8 cellular contexts compared by ENCODE assay signal in the genomic region with DNA sequence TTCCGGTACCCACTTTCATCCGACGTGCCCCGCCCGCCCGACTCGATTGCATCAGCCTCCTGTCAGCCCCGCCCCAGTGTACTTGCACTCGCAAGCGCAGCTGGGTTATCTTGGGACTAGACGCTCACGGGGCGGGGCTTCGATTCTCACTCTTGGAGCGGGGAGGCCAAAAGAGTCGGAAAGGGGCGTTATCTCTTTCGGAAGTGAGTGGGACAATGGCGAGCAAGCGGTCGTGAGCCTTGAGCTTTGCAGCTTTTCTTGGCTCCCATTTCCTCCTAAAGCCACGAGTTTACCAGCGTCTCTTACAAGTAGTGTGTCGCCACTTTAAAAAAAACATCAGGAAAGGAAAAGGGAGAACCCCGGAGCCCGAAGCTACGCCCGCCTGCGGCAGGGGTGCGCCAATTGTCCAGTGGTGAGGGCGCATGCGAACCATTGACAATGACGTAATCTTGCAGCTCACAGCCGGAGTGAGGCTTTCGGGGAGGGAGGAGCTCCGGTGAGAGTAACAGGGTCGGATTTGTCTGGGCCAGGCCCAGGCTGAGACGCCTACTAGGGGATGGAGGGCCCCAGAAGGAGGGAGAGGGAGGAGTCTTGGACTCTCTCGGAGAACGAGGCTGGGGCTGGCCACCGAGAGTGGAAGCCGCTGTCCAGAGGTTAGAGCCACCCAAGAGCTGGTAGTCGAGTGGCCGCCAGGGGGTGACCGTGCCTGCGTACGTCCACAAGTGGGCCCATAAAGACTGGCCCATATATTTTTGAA.
DNase-seq lines count a peak whose midpoint lies in the region; ATAC-seq and TF ChIP-seq lines count a peak whose summit lies in the region.

No MANE protein-coding gene starts in this region.

- H3K27me3 Mint-ChIP-seq in IgD-negative memory B cell, result no peaks in the 10 kb centered on the region

- H4K20me1 ChIP-seq in OCI-LY7 (ENCODE audit: insufficient read depth, low read length), result no peaks in the 10 kb centered on the region

- TF ChIP-seq CTCF in OCI-LY7 (conservative IDR thresholded peaks at IDR 0.05; ENCODE audit: low read length) (peak; percentile 71), epithelial cell of esophagus (IDR thresholded peaks at IDR 0.05; ENCODE audit: insufficient read depth, low read depth, low read length, missing control alignments) (peak; percentile 60)

- no peaks in the 10 kb centered on the region for H3K79me2 ChIP-seq in OCI-LY7 (ENCODE audit: insufficient read depth, low read depth, low read length)

- no peaks in the 10 kb centered on the region for H3K36me3 Mint-ChIP-seq in IgD-negative memory B cell

- ATAC-seq in GM21576 (IDR thresholded peaks at IDR 0.05; ENCODE audit: unreplicated experiment), result peak; percentile 92

- H3K27me3 ChIP-seq in mononuclear cell (ENCODE audit: insufficient read depth, low read length), result no peaks in the 10 kb centered on the region

- H2AFZ ChIP-seq in OCI-LY7 (ENCODE audit: low read length), result peak overlapping the region; percentile 76

- peaks cover 28% of the 10 kb centered on the region for H3K4me1 ChIP-seq in OCI-LY7 (ENCODE audit: insufficient read depth, low read length, poor library complexity, severe bottlenecking)
- H3K4me1 ChIP-seq in mononuclear cell (ENCODE audit: insufficient read depth, low read length), result peaks cover 5% of the 10 kb centered on the region

- peak overlapping the region; percentile 90 to 99 (median 97) for H3K4me3 Mint-ChIP-seq in IgD-negative memory B cell

- intact Hi-C loops in OCI-LY7 (cut with micrococcal nuclease; ENCODE audit: unreplicated experiment), result loop anchor here (1.0 to 2.0 kb wide), 4 partner anchors 110 to 521 kb away; no protein-coding TSS in a partner anchor

- POLR2A ChIA-PET in OCI-LY7 (lab: Charles Lee), result interaction anchor here (0.7 to 1.5 kb wide), 4 partner anchors 168 to 595 kb away, joined by 3 to 6 read pairs (median 4); partner anchors contain the start of genes APEX2, PHF8 and TSR2

- H3K4me3 ChIP-seq in OCI-LY7 (ENCODE audit: low read depth, low read length, poor library complexity, severe bottlenecking), result peak overlapping the region; percentile 68
- peak overlapping the region; percentile 55 for H3K4me3 ChIP-seq in epithelial cell of esophagus (ENCODE audit: low read length)
- peak overlapping the region; percentile 59 for H3K4me3 ChIP-seq in mononuclear cell (ENCODE audit: low read length)

- H3K9me3 Mint-ChIP-seq in IgD-negative memory B cell, result peaks cover 3 to 6% (median 5%) of the 10 kb centered on the region in 3 donors

- peaks cover 2 to 9% (median 6%) of the 10 kb centered on the region in 3 donors for H3K4me1 Mint-ChIP-seq in IgD-negative memory B cell

- peak overlapping the region; percentile 82 for H3K27ac ChIP-seq in OCI-LY7 (ENCODE audit: low read depth, low read length, poor library complexity, severe bottlenecking)

- H3K4me2 ChIP-seq in OCI-LY7 (ENCODE audit: low read length), result peak overlapping the region; percentile 90

- DNase-seq in DMS153 (lab: John Stamatoyannopoulos, UW), result peak; percentile 89
- DNase-seq in OCI-LY7 (ENCODE audit: low spot score), result peak; percentile 97
- peak; percentile 85 for DNase-seq in activated T-cell treated with anti-CD3 and anti-CD28 coated beads for 4 hours
- DNase-seq in epithelial cell of esophagus (ENCODE audit: low read depth), result peak; percentile 92
- DNase-seq in stimulated activated CD8-positive, alpha-beta memory T cell treated with anti-CD3 and anti-CD28 coated beads, Interleukin-2, amount 100 ng/mL, for 48 hours (ENCODE audit: low read depth in 2 of 2), result peak; percentile 84 to 91

- peak overlapping the region; percentile 96 to 100 (median 98) for H3K27ac Mint-ChIP-seq in IgD-negative memory B cell

- H3K9me3 ChIP-seq in OCI-LY7 (ENCODE audit: low read length) (no peaks in the 10 kb centered on the region), mononuclear cell (ENCODE audit: low read depth, low read length) (no peaks in the 10 kb centered on the region)

- no peaks in the 10 kb centered on the region for H3K36me3 ChIP-seq in OCI-LY7 (ENCODE audit: insufficient read depth, low read length)

- CTCF ChIA-PET in OCI-LY7 (lab: Charles Lee; ENCODE audit: unreplicated experiment), result interaction anchor here (0.6 kb wide), 1 partner anchor 522 kb away, joined by 3 read pairs; no protein-coding TSS in a partner anchor

- H3K9me2 ChIP-seq in OCI-LY7 (ENCODE audit: insufficient read depth, low read length), result no peaks in the 10 kb centered on the region

- no TSS peak for BruUV-seq in OCI-LY7 (replicated peaks; lab: Mats Ljungman, UMichigan)

Comparison
In these comparisons a context has a peak if more than half of its experiments do, and no peak if none do; other contexts are left out.
1. Peak in every context shown above with its lines: DNase-seq, ATAC-seq, H3K4me3 ChIP-seq and H3K27ac ChIP-seq.